ENCODE assay signal across 11 cellular contexts in the genomic region with DNA sequence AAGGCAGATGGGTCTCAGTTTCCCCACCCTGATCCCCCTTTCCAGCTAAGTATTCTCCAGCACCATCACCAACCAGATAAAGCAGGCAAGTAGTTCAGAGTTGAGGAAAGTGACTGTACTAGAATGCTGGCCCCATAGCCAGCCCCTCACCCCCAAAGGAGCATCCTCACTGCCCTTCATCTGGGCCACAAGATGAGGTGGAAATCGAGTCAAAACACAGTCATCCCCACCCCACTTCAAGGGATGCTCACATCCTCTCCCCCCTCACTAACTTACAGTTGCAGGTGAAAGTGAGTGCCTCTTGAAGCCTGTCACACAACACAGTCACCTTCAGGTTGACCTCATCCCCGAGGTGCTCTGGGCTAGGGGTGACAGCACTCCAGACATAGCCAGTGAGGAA. TPM values are rescaled to one million over a fixed set of nuclear protein-coding genes. Genes with fewer than 3 reads are reported as not detected.
DNase-seq lines count a peak whose midpoint lies in the region; ATAC-seq, FAIRE-seq and TF ChIP-seq lines count a peak whose summit lies in the region.
"Had no signal": no experiment of that assay in that cellular context is flagged by ENCODE, and none has a peak within 500 bp of the region (broad histone marks: within the 10 kb centered on the region; RNA-seq: fewer than 3 reads in every experiment).

No MANE protein-coding gene starts in this region.

- H3K9me3 ChIP-seq in heart left ventricle (no peaks in the 10 kb centered on the region), lung (ENCODE audit: control insufficient read depth in 2 of 2, insufficient read depth in 1 of 2, low read length in 1 of 2) (no peaks in the 10 kb centered on the region), transverse colon (no peaks in the 10 kb centered on the region)

- 26 to 42% (median 35%) methylated on average over 2 of the region's 2 CpGs for WGBS in heart left ventricle, 4 donors
- WGBS in lung, 2 donors, result 42 to 48% methylated on average over 2 of the region's 2 CpGs
- WGBS in transverse colon (ENCODE audit: low coverage in 1 of 2), 2 donors, result 58% methylated on average over 2 of the region's 2 CpGs; no CpG with 5 or more reads in 1 of the 2 donors

- in situ Hi-C loops in transverse colon (cut with MboI; ENCODE audit: low pct_ligation_motif_present in 1 of 4, low pct_unique_long_range_greater_than_20kb in 1 of 4, low sequenced_read_pairs in 3 of 4), result no loop called here

- H3K36me3 ChIP-seq in heart left ventricle (peaks cover 0 to 51% (median 27%) of the 10 kb centered on the region in 9 donors), lung (ENCODE audit: control insufficient read depth in 2 of 2, insufficient read depth in 2 of 2, low read length in 2 of 2) (peaks cover 0 to 31% of the 10 kb centered on the region in 2 donors), transverse colon (peaks cover 0 to 25% (median 5%) of the 10 kb centered on the region in 4 donors)
- H3K36me3 ChIP-seq: WERI-Rb-1 had no signal

- H3K4me3 ChIP-seq in heart left ventricle, result no peak overlapping the region
- H3K4me3 ChIP-seq in lung, result no peak overlapping the region
- no peak overlapping the region for H3K4me3 ChIP-seq in transverse colon

- no peak for DNase-seq in heart left ventricle
- DNase-seq in Right ventricle myocardium inferior (ENCODE audit: missing footprints), result no peak
- no peak for DNase-seq in activated T-helper 2 cell treated with anti-CD3 and anti-CD28 coated beads, Interferon-gamma antibody, Interleukin-2, Interleukin-4, amounts not matched to agents 10 μg/mL and 5 μg/mL and 100 μg/mL, durations not matched to agents 14 hours and 24 hours and 36 hours (ENCODE audit: low spot score)
- DNase-seq in lung (ENCODE audit: low spot score), result no peak
- DNase-seq in transverse colon, result no peak
- DNase-seq in RCC 7860 (ENCODE audit: low spot score), result no peak
- DNase-seq in head of caudate nucleus, result no peak
- DNase-seq: H9, WERI-Rb-1 had no signal

- no peaks in the 10 kb centered on the region for H3K9me3 Mint-ChIP-seq in activated T-helper 2 cell treated with anti-CD3 and anti-CD28 coated beads, Interferon-gamma antibody, Interleukin-2, Interleukin-4, amounts not matched to agents 10 μg/mL and 5 μg/mL and 100 μg/mL, durations not matched to agents 14 hours and 24 hours and 36 hours
- H3K9me3 Mint-ChIP-seq: H9 had no signal

- H3K4me3 Mint-ChIP-seq in activated T-helper 2 cell treated with anti-CD3 and anti-CD28 coated beads, Interferon-gamma antibody, Interleukin-2, Interleukin-4, amounts not matched to agents 10 μg/mL and 5 μg/mL and 100 μg/mL, durations not matched to agents 14 hours and 24 hours and 36 hours (ENCODE audit: low read depth), result no peak overlapping the region
- H3K4me3 Mint-ChIP-seq: H9 had no signal

- H3K27ac Mint-ChIP-seq in activated T-helper 2 cell treated with anti-CD3 and anti-CD28 coated beads, Interferon-gamma antibody, Interleukin-2, Interleukin-4, amounts not matched to agents 10 μg/mL and 5 μg/mL and 100 μg/mL, durations not matched to agents 14 hours and 24 hours and 36 hours, result peak overlapping the region; percentile 66
- H3K27ac Mint-ChIP-seq: H9 had no signal

- H3K36me3 Mint-ChIP-seq in activated T-helper 2 cell treated with anti-CD3 and anti-CD28 coated beads, Interferon-gamma antibody, Interleukin-2, Interleukin-4, amounts not matched to agents 10 μg/mL and 5 μg/mL and 100 μg/mL, durations not matched to agents 14 hours and 24 hours and 36 hours (ENCODE audit: low read depth), result peaks cover 35% of the 10 kb centered on the region

- H3K27me3 Mint-ChIP-seq in activated T-helper 2 cell treated with anti-CD3 and anti-CD28 coated beads, Interferon-gamma antibody, Interleukin-2, Interleukin-4, amounts not matched to agents 10 μg/mL and 5 μg/mL and 100 μg/mL, durations not matched to agents 14 hours and 24 hours and 36 hours (ENCODE audit: low read depth), result no peaks in the 10 kb centered on the region

- no peak for FAIRE-seq in RCC 7860 (lab: Jason Lieb, UNC)
- FAIRE-seq: G401.6 had no signal

- no peak for TF ChIP-seq EP300 in transverse colon (IDR thresholded peaks at IDR 0.05; ENCODE audit: low read depth)

- peaks cover 46% of the 10 kb centered on the region for H3K4me1 Mint-ChIP-seq in activated T-helper 2 cell treated with anti-CD3 and anti-CD28 coated beads, Interferon-gamma antibody, Interleukin-2, Interleukin-4, amounts not matched to agents 10 μg/mL and 5 μg/mL and 100 μg/mL, durations not matched to agents 14 hours and 24 hours and 36 hours (ENCODE audit: low read depth)

- TF ChIP-seq POLR2A in heart left ventricle (IDR thresholded peaks at IDR 0.05) (no peak), transverse colon (IDR thresholded peaks at IDR 0.05) (no peak)

- H3K27ac ChIP-seq in heart left ventricle (peak overlapping the region; percentile 65 to 99 (median 88)), lung (ENCODE audit: low read depth in 1 of 2, low read length in 1 of 2) (peak overlapping the region; percentile 34 to 79), transverse colon (peak overlapping the region in 3 of 4 donors; percentile 9 to 34 (median 20))
- H3K27ac ChIP-seq: WERI-Rb-1 had no signal

- intact Hi-C loops in heart left ventricle (cut with DNase I), result no loop called here
- intact Hi-C loops in Right ventricle myocardium inferior (cut with DNase I), result no loop called here
- intact Hi-C loops in activated T-helper 2 cell treated with anti-CD3 and anti-CD28 coated beads, Interferon-gamma antibody, Interleukin-2, Interleukin-4, amounts not matched to agents 10 μg/mL and 5 μg/mL and 100 μg/mL, durations not matched to agents 14 hours and 24 hours and 36 hours (cut with micrococcal nuclease), result no loop called here
- intact Hi-C loops in transverse colon (cut with DNase I; ENCODE audit: low total_unique reads), result no loop called here
- intact Hi-C loops in head of caudate nucleus (cut with DNase I), result no loop called here

- peaks cover 24 to 99% (median 86%) of the 10 kb centered on the region in 12 donors for H3K4me1 ChIP-seq in heart left ventricle
- peaks cover 25 to 37% of the 10 kb centered on the region in 2 donors for H3K4me1 ChIP-seq in lung (ENCODE audit: control insufficient read depth in 2 of 2, insufficient read depth in 2 of 2, low read length in 2 of 2)
- H3K4me1 ChIP-seq in transverse colon, result peaks cover 5 to 14% (median 7%) of the 10 kb centered on the region in 4 donors

- H3K27me3 ChIP-seq in heart left ventricle, result no peaks in the 10 kb centered on the region
- H3K27me3 ChIP-seq in lung (ENCODE audit: control insufficient read depth, insufficient read depth), result no peaks in the 10 kb centered on the region
- H3K27me3 ChIP-seq in transverse colon, result no peaks in the 10 kb centered on the region

- TF ChIP-seq CTCF in heart left ventricle (IDR thresholded peaks at IDR 0.05), result no peak
- no peak for TF ChIP-seq CTCF in lung (IDR thresholded peaks at IDR 0.05; ENCODE audit: control extremely low read depth, extremely low read depth)
- TF ChIP-seq CTCF in transverse colon (IDR thresholded peaks at IDR 0.05), result no peak

- ATAC-seq in heart left ventricle, result no peak
- no peak for ATAC-seq in Right ventricle myocardium inferior
- ATAC-seq in lung (ENCODE audit: insufficient read depth, low FRiP score), result no peak
- ATAC-seq in GM21423 (IDR thresholded peaks at IDR 0.05; ENCODE audit: unreplicated experiment), result no peak

RNA-seq across cellular contexts. Expression of a gene that starts 30.4 kb away (rescaled TPM):
- total RNA-seq in heart left ventricle, result 10 to 100 TPM; 12.9 to 42.5 (median 19.8) TPM
- 10 to 100 TPM in 1 of 2 donors, 1 to 10 TPM in 1; 9.2 to 11.9 TPM for polyA plus RNA-seq in heart left ventricle
- 22.7 TPM for total RNA-seq in Right ventricle myocardium inferior
- 16.9 and 18.5 TPM in 2 replicates for total RNA-seq in activated T-helper 2 cell treated with anti-CD3 and anti-CD28 coated beads, Interferon-gamma antibody, Interleukin-2, Interleukin-4, amounts not matched to agents 10 μg/mL and 5 μg/mL and 100 μg/mL, durations not matched to agents 14 hours and 24 hours and 36 hours
- total RNA-seq in lung, result 10 to 100 TPM; 36.9 to 37.6 TPM
- 10 to 100 TPM; 11.9 to 13.2 TPM for polyA plus RNA-seq in lung
- 100 to 1,000 TPM in 2 of 4 donors, 10 to 100 TPM in 2; 61.9 to 181 (median 88.8) TPM for total RNA-seq in transverse colon

RNA-seq across cellular contexts. Expression of a gene that starts 52.0 kb away (rescaled TPM):
- total RNA-seq in heart left ventricle, result 10 to 100 TPM in 8 of 9 donors, 1 to 10 TPM in 1; 8.9 to 48.7 (median 33.0) TPM
- polyA plus RNA-seq in heart left ventricle, result 10 to 100 TPM in 1 of 2 donors, 1 to 10 TPM in 1; 5.7 to 15.0 TPM
- total RNA-seq in Right ventricle myocardium inferior, result 28.6 TPM
- total RNA-seq in activated T-helper 2 cell treated with anti-CD3 and anti-CD28 coated beads, Interferon-gamma antibody, Interleukin-2, Interleukin-4, amounts not matched to agents 10 μg/mL and 5 μg/mL and 100 μg/mL, durations not matched to agents 14 hours and 24 hours and 36 hours, result 74.5 and 79.1 TPM in 2 replicates
- total RNA-seq in lung, result 100 to 1,000 TPM in 1 of 2 donors, 10 to 100 TPM in 1; 62.1 to 138 TPM
- 10 to 100 TPM in 1 of 2 donors, 1 to 10 TPM in 1; 5.6 to 15.6 TPM for polyA plus RNA-seq in lung
- total RNA-seq in transverse colon, result 100 to 1,000 TPM in 2 of 4 donors, 10 to 100 TPM in 2; 64.3 to 140 (median 109) TPM

RNA-seq across cellular contexts. Expression of a gene that starts 52.6 kb away (rescaled TPM):
- 10 to 100 TPM; 15.8 to 29.8 (median 25.9) TPM for total RNA-seq in heart left ventricle
- polyA plus RNA-seq in heart left ventricle, result 10 to 100 TPM in 1 of 2 donors, 1 to 10 TPM in 1; 8.1 to 27.9 TPM
- total RNA-seq in Right ventricle myocardium inferior, result 21.0 TPM
- 63.4 and 64.3 TPM in 2 replicates for total RNA-seq in activated T-helper 2 cell treated with anti-CD3 and anti-CD28 coated beads, Interferon-gamma antibody, Interleukin-2, Interleukin-4, amounts not matched to agents 10 μg/mL and 5 μg/mL and 100 μg/mL, durations not matched to agents 14 hours and 24 hours and 36 hours
- total RNA-seq in lung, result 10 to 100 TPM; 43.9 to 57.0 TPM
- polyA plus RNA-seq in lung, result 10 to 100 TPM; 14.6 to 29.8 TPM
- 10 to 100 TPM; 30.8 to 74.2 (median 54.5) TPM for total RNA-seq in transverse colon

Comparison
In these comparisons a context has a peak if more than half of its experiments do, and no peak if none do; other contexts are left out.
1. H3K27ac ChIP-seq: peak in every context shown above with its lines; median percentile 88 in heart left ventricle; 56 in lung; 20 in transverse colon.